Comparison of ENCODE assay signal across 13 cellular contexts in the genomic region with DNA sequence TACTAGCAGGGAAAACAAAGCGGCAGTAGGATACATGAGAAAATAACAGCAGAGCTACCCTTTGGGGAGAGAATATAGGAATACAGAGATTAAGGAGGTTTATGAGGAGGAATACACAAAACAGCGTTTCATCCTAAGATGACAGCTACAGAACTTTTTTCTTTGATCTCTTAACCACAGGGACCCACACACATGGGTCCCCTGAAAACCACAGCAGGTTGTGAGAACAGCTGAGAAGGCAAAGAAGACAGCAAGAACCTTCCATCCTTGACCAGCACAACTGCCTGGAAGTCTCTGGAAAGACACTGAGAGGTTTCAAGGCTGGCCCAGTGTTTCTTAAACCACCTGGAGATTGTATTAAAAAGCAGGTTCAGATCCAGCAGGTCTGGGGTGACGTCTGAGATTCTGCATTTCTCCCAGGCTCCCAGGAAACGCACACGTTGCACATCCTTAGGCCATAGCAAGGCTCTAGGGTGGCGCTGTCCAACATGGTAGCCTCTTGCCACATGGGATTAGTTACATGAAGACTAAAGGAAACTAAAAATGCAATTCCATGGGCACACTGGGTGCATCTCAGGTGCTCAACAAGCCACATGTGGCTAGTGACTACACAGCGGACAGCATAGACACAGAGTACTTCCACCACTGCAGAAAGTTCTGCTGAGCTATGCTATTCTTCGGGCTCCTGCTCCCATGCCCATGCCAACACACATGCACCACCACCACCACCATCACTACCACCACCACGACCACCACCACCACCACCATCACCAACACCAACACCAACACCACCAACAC.
DNase-seq lines count a peak whose midpoint lies in the region; ATAC-seq and TF ChIP-seq lines count a peak whose summit lies in the region.
"Had no signal": no experiment of that assay in that cellular context is flagged by ENCODE, and none has a peak within 500 bp of the region (broad histone marks: within the 10 kb centered on the region; RNA-seq: fewer than 3 reads in every experiment).

No MANE protein-coding gene starts in this region.

- peaks cover 0 to 9% (median 3%) of the 10 kb centered on the region in 11 donors for H3K9me3 Mint-ChIP-seq in naive thymus-derived CD4-positive, alpha-beta T cell

- CTCF ChIA-PET in SK-N-SH (lab: Yijun Ruan, JAX), result no interaction called here
- CTCF ChIA-PET in naive thymus-derived CD4-positive, alpha-beta T cell (lab: Charles Lee), result interaction anchor here (1.0 kb wide), 1 partner anchor 443 kb away, joined by 3 read pairs; no protein-coding TSS in a partner anchor
- CTCF ChIA-PET in HEK293T (lab: Yijun Ruan, JAX), result interaction anchor here (0.6 to 0.7 kb wide), 2 partner anchors 68 to 76 kb away, joined by 3 read pairs; no protein-coding TSS in a partner anchor

- no peaks in the 10 kb centered on the region for H3K9me2 ChIP-seq in SK-N-SH

- H3K4me3 ChIP-seq in SK-N-SH (ENCODE audit: low read depth in 2 of 2, low read length in 1 of 2), result no peak overlapping the region
- H3K4me3 ChIP-seq in naive thymus-derived CD4-positive, alpha-beta T cell (ENCODE audit: low read length), result no peak overlapping the region
- H3K4me3 ChIP-seq in esophagus muscularis mucosa, result no peak overlapping the region
- H3K4me3 ChIP-seq: PC-9 had no signal

- no peaks in the 10 kb centered on the region for H3K27me3 Mint-ChIP-seq in naive thymus-derived CD4-positive, alpha-beta T cell
- H3K27me3 Mint-ChIP-seq: activated naive CD4-positive, alpha-beta T cell treated with anti-CD3 and anti-CD28 coated beads, Interleukin-2, amount 10 ng/mL, durations not matched to agents 7 days and 5 days had no signal

- ATAC-seq in SK-N-SH treated with all-trans-retinoic acid at 6 μM for 48 hours, result no peak
- peak; percentile 67 for ATAC-seq in GM21619 (IDR thresholded peaks at IDR 0.05; ENCODE audit: unreplicated experiment)
- ATAC-seq in HG03521 (IDR thresholded peaks at IDR 0.05; ENCODE audit: unreplicated experiment), result peak; percentile 61
- no peak for ATAC-seq in naive thymus-derived CD4-positive, alpha-beta T cell

- POLR2A ChIA-PET in SK-N-SH (lab: Yijun Ruan, JAX) (no interaction called here), HEK293T (lab: Yijun Ruan, JAX) (no interaction called here)
- POLR2A ChIA-PET in naive thymus-derived CD4-positive, alpha-beta T cell (lab: Charles Lee), result no interaction called here

- DNase-seq in SK-N-SH, result no peak
- DNase-seq in naive thymus-derived CD4-positive, alpha-beta T cell, result peak in 1 of 9 donors; percentile 8
- DNase-seq in esophagus muscularis mucosa (ENCODE audit: extremely low spot score), result no peak
- no peak for DNase-seq in NCI-H524 treated with DMSO at 0.1 percent for 48 hours (lab: John Stamatoyannopoulos, UW)
- no peak for DNase-seq in HEK293T (ENCODE audit: extremely low spot score)
- DNase-seq: activated naive CD4-positive, alpha-beta T cell treated with anti-CD3 and anti-CD28 coated beads, Interleukin-2, amount 10 ng/mL, durations not matched to agents 7 days and 5 days; mesenchymal stem cell; NCI-H146; PC-9 had no signal

- no peak for TF ChIP-seq CTCF in SK-N-SH (IDR thresholded peaks at IDR 0.05)
- TF ChIP-seq CTCF in esophagus muscularis mucosa (IDR thresholded peaks at IDR 0.05), result no peak

- no peaks in the 10 kb centered on the region for H3K9me3 ChIP-seq in SK-N-SH
- no peaks in the 10 kb centered on the region for H3K9me3 ChIP-seq in naive thymus-derived CD4-positive, alpha-beta T cell (ENCODE audit: control insufficient read depth in 2 of 3, low read length in 3 of 3)
- H3K9me3 ChIP-seq in esophagus muscularis mucosa, result no peaks in the 10 kb centered on the region

- peaks cover 34 to 85% (median 82%) of the 10 kb centered on the region in 7 donors for H3K4me1 Mint-ChIP-seq in naive thymus-derived CD4-positive, alpha-beta T cell

- peaks cover 13 to 68% (median 41%) of the 10 kb centered on the region in 5 donors for H3K36me3 Mint-ChIP-seq in naive thymus-derived CD4-positive, alpha-beta T cell

- H3K79me2 ChIP-seq in SK-N-SH (ENCODE audit: insufficient read depth), result no peaks in the 10 kb centered on the region

- TF ChIP-seq RAD21 in SK-N-SH (IDR thresholded peaks at IDR 0.05; ENCODE audit: low read length), result no peak

- peak overlapping the region in 5 of 9 donors; percentile 5 to 58 (median 46) for H3K27ac Mint-ChIP-seq in naive thymus-derived CD4-positive, alpha-beta T cell
- H3K27ac Mint-ChIP-seq: activated naive CD4-positive, alpha-beta T cell treated with anti-CD3 and anti-CD28 coated beads, Interleukin-2, amount 10 ng/mL, durations not matched to agents 7 days and 5 days had no signal

- H4K20me1 ChIP-seq in SK-N-SH (ENCODE audit: insufficient read depth), result no peaks in the 10 kb centered on the region

- H2AFZ ChIP-seq in SK-N-SH (ENCODE audit: low read depth), result no peak overlapping the region
- H2AFZ ChIP-seq: PC-9 had no signal

- H3K27me3 ChIP-seq in SK-N-SH (ENCODE audit: insufficient read depth) (no peaks in the 10 kb centered on the region), esophagus muscularis mucosa (no peaks in the 10 kb centered on the region)
- H3K27me3 ChIP-seq in naive thymus-derived CD4-positive, alpha-beta T cell (ENCODE audit: control insufficient read depth in 2 of 2, insufficient read depth in 2 of 2, low read length in 2 of 2), result no peaks in the 10 kb centered on the region

- H3K4me3 Mint-ChIP-seq in naive thymus-derived CD4-positive, alpha-beta T cell, result peak overlapping the region in 8 of 10 donors; percentile 5 to 58 (median 42)
- H3K4me3 Mint-ChIP-seq: activated naive CD4-positive, alpha-beta T cell treated with anti-CD3 and anti-CD28 coated beads, Interleukin-2, amount 10 ng/mL, durations not matched to agents 7 days and 5 days had no signal

- H3K36me3 ChIP-seq in SK-N-SH (replicated peaks in 1 of 2; ENCODE audit: control insufficient read depth in 1 of 2, insufficient read depth in 2 of 2, low read length in 1 of 2) (no peaks in the 10 kb centered on the region), esophagus muscularis mucosa (peaks cover 0 to 5% (median 0%) of the 10 kb centered on the region in 4 donors)
- no peaks in the 10 kb centered on the region for H3K36me3 ChIP-seq in naive thymus-derived CD4-positive, alpha-beta T cell (ENCODE audit: control insufficient read depth in 2 of 3, insufficient read depth in 3 of 3, low read length in 3 of 3)

- H3K4me1 ChIP-seq in SK-N-SH (ENCODE audit: control insufficient read depth in 1 of 2, insufficient read depth in 2 of 2, low read depth in 1 of 2, low read length in 1 of 2) (no peaks in the 10 kb centered on the region; a peak in 1 of 4 replicates), esophagus muscularis mucosa (peaks cover 4 to 51% (median 20%) of the 10 kb centered on the region in 4 donors)
- H3K4me1 ChIP-seq in naive thymus-derived CD4-positive, alpha-beta T cell (ENCODE audit: control insufficient read depth in 2 of 2, insufficient read depth in 2 of 2, low read length in 2 of 2), result peaks cover 12 to 26% of the 10 kb centered on the region in 2 donors

- WGBS in SK-N-SH (ENCODE audit: low lambda C conversion rate), result 85% methylated on average over 9 of the region's 9 CpGs
- 88% methylated on average over 9 of the region's 9 CpGs for WGBS in esophagus muscularis mucosa

- intact Hi-C loops in naive thymus-derived CD4-positive, alpha-beta T cell (cut with micrococcal nuclease), result no loop called here
- intact Hi-C loops in esophagus muscularis mucosa (cut with DNase I), result no loop called here

- no peak overlapping the region for H3K4me2 ChIP-seq in SK-N-SH
- H3K4me2 ChIP-seq: PC-9 had no signal

- H3F3A ChIP-seq in SK-N-SH (replicated peaks; ENCODE audit: insufficient read depth), result no peaks in the 10 kb centered on the region

- no peak overlapping the region for H3K27ac ChIP-seq in SK-N-SH (ENCODE audit: low read depth in 2 of 2, low read length in 1 of 2)
- H3K27ac ChIP-seq in naive thymus-derived CD4-positive, alpha-beta T cell (ENCODE audit: low read depth, low read length), result no peak overlapping the region
- no peak overlapping the region for H3K27ac ChIP-seq in esophagus muscularis mucosa (replicated peaks in 1 of 4)
- H3K27ac ChIP-seq: 22Rv1, PC-9 had no signal

- no peak for TF ChIP-seq EP300 in SK-N-SH (IDR thresholded peaks at IDR 0.05; ENCODE audit: borderline replicate concordance in 1 of 2, low read depth in 1 of 2, low read length in 1 of 2)
- TF ChIP-seq EP300 in esophagus muscularis mucosa (IDR thresholded peaks at IDR 0.05), result no peak

- H3K9ac ChIP-seq in SK-N-SH, result no peak overlapping the region

- no peak for TF ChIP-seq POLR2A in esophagus muscularis mucosa (IDR thresholded peaks at IDR 0.05; ENCODE audit: low read depth)

TF ChIP-seq in SK-N-SH, 30 proteins besides CTCF, POLR2A, EP300 and RAD21 (continues in another document):
- TF ChIP-seq GABPA (IDR thresholded peaks at IDR 0.05; ENCODE audit: low read depth), result no peak

TF ChIP-seq in SK-N-SH treated with all-trans-retinoic acid at 6 μM for 48 hours, 23 proteins besides CTCF, POLR2A, EP300 and RAD21 (continues in another document):
- TF ChIP-seq PPARA (CRISPR knock-in tag; IDR thresholded peaks at IDR 0.05; ENCODE audit: borderline replicate concordance), result no peak
- no peak for TF ChIP-seq TCF4 (CRISPR knock-in tag; IDR thresholded peaks at IDR 0.05; ENCODE audit: borderline replicate concordance)
- TF ChIP-seq ZC3H10 (CRISPR knock-in tag; IDR thresholded peaks at IDR 0.05), result no peak
- TF ChIP-seq CSDC2 (CRISPR knock-in tag; IDR thresholded peaks at IDR 0.05), result no peak

TF ChIP-seq in HEK293T, 16 proteins besides CTCF, POLR2A, EP300 and RAD21:
- TF ChIP-seq ARNT (IDR thresholded peaks at IDR 0.05) (no peak), NFRKB (IDR thresholded peaks at IDR 0.05) (no peak), CTBP1 (IDR thresholded peaks at IDR 0.05; ENCODE audit: borderline replicate concordance) (no peak), FOXM1 (IDR thresholded peaks at IDR 0.05; ENCODE audit: borderline replicate concordance) (no peak), SUZ12 (IDR thresholded peaks at IDR 0.05) (no peak), TARDBP (IDR thresholded peaks at IDR 0.05) (no peak), LEF1 (IDR thresholded peaks at IDR 0.05; ENCODE audit: borderline replicate concordance) (no peak), ELF4 (IDR thresholded peaks at IDR 0.05) (no peak), ZNF384 (IDR thresholded peaks at IDR 0.05) (no peak), BHLHE40 (IDR thresholded peaks at IDR 0.05; ENCODE audit: borderline replicate concordance) (no peak), L3MBTL2 (conservative IDR thresholded peaks at IDR 0.05) (no peak)
- TF ChIP-seq, protein P1, sequence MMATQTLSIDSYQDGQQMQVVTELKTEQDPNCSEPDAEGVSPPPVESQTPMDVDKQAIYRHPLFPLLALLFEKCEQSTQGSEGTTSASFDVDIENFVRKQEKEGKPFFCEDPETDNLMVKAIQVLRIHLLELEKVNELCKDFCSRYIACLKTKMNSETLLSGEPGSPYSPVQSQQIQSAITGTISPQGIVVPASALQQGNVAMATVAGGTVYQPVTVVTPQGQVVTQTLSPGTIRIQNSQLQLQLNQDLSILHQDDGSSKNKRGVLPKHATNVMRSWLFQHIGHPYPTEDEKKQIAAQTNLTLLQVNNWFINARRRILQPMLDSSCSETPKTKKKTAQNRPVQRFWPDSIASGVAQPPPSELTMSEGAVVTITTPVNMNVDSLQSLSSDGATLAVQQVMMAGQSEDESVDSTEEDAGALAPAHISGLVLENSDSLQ (IDR thresholded peaks at IDR 0.05), result no peak
TF ChIP-seq in HEK293T: peak in this region for 0.

Comparison
In these comparisons a context has a peak if more than half of its experiments do, and no peak if none do; other contexts are left out.
1. ATAC-seq: peak in GM21619 (single experiment) and HG03521 (single experiment); none in SK-N-SH treated with all-trans-retinoic acid at 6 μM for 48 hours (single experiment) and naive thymus-derived CD4-positive, alpha-beta T cell (single experiment).